In genomic region chr9:4662108-4662988, GRCh38 we compare ENCODE assay signal across 1 cellular context.
TF ChIP-seq lines count a peak whose summit lies in the region.

PLPP6 (plus strand) TSS chr9:4662294; CDS start chr9:4662376, 82 bp downstream.

TF ChIP-seq in A549, 52 proteins besides CTCF, POLR2A, EP300 and RAD21 (continued from another document):
- TF ChIP-seq BCL3 (IDR thresholded peaks at IDR 0.05), result peak; percentile 66; the same call in 1 of the 3 replicates
- TF ChIP-seq NR3C1 (IDR thresholded peaks at IDR 0.05), result no peak
- no peak for TF ChIP-seq HOXB5 (CRISPR knock-in tag; IDR thresholded peaks at IDR 0.05)
- no peak for TF ChIP-seq CHD4 (IDR thresholded peaks at IDR 0.05; ENCODE audit: borderline replicate concordance)
